Comparison of ENCODE assay signal across 1 cellular context in the genomic region with DNA sequence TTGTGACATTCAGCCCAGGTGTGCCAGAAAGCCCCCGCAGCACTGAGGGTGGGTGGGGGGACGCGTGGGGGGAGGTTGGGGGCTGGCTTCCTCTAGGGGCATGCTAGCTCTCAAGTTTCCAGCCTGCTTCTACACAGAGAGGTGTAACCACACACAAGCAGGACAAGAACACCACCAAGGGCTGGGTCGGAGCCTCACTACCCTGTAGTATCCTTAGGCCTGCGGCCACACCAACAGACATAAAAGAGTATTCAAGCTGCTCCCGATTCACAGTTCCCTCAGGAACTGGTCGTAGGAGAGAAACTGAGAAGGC.
TF ChIP-seq lines count a peak whose summit lies in the region.

No MANE protein-coding gene starts in this region.

TF ChIP-seq in SK-N-SH treated with all-trans-retinoic acid at 6 μM for 48 hours, 23 proteins besides CTCF, POLR2A, EP300 and RAD21 (continued from another document):
- TF ChIP-seq, protein P1, sequence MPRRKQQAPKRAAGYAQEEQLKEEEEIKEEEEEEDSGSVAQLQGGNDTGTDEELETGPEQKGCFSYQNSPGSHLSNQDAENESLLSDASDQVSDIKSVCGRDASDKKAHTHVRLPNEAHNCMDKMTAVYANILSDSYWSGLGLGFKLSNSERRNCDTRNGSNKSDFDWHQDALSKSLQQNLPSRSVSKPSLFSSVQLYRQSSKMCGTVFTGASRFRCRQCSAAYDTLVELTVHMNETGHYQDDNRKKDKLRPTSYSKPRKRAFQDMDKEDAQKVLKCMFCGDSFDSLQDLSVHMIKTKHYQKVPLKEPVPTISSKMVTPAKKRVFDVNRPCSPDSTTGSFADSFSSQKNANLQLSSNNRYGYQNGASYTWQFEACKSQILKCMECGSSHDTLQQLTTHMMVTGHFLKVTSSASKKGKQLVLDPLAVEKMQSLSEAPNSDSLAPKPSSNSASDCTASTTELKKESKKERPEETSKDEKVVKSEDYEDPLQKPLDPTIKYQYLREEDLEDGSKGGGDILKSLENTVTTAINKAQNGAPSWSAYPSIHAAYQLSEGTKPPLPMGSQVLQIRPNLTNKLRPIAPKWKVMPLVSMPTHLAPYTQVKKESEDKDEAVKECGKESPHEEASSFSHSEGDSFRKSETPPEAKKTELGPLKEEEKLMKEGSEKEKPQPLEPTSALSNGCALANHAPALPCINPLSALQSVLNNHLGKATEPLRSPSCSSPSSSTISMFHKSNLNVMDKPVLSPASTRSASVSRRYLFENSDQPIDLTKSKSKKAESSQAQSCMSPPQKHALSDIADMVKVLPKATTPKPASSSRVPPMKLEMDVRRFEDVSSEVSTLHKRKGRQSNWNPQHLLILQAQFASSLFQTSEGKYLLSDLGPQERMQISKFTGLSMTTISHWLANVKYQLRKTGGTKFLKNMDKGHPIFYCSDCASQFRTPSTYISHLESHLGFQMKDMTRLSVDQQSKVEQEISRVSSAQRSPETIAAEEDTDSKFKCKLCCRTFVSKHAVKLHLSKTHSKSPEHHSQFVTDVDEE (CRISPR knock-in tag; IDR thresholded peaks at IDR 0.05) = no peak
- TF ChIP-seq ZNF70 (CRISPR knock-in tag; IDR thresholded peaks at IDR 0.05) = no peak
- no peak for TF ChIP-seq ESRRG (CRISPR knock-in tag; IDR thresholded peaks at IDR 0.05)
- TF ChIP-seq, protein P2, sequence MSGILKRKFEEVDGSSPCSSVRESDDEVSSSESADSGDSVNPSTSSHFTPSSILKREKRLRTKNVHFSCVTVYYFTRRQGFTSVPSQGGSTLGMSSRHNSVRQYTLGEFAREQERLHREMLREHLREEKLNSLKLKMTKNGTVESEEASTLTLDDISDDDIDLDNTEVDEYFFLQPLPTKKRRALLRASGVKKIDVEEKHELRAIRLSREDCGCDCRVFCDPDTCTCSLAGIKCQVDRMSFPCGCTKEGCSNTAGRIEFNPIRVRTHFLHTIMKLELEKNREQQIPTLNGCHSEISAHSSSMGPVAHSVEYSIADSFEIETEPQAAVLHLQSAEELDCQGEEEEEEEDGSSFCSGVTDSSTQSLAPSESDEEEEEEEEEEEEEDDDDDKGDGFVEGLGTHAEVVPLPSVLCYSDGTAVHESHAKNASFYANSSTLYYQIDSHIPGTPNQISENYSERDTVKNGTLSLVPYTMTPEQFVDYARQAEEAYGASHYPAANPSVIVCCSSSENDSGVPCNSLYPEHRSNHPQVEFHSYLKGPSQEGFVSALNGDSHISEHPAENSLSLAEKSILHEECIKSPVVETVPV (CRISPR knock-in tag; IDR thresholded peaks at IDR 0.05) = no peak
- no peak for TF ChIP-seq TOX (CRISPR knock-in tag; IDR thresholded peaks at IDR 0.05; ENCODE audit: borderline replicate concordance)
- no peak for TF ChIP-seq ZFP3 (CRISPR knock-in tag; IDR thresholded peaks at IDR 0.05)
- no peak for TF ChIP-seq ZNF565 (CRISPR knock-in tag; conservative IDR thresholded peaks at IDR 0.05; ENCODE audit: low read depth)
- TF ChIP-seq OSR1 (CRISPR knock-in tag; IDR thresholded peaks at IDR 0.05) = no peak
- TF ChIP-seq PPARA (CRISPR knock-in tag; IDR thresholded peaks at IDR 0.05; ENCODE audit: borderline replicate concordance) = no peak
- TF ChIP-seq, protein P3, sequence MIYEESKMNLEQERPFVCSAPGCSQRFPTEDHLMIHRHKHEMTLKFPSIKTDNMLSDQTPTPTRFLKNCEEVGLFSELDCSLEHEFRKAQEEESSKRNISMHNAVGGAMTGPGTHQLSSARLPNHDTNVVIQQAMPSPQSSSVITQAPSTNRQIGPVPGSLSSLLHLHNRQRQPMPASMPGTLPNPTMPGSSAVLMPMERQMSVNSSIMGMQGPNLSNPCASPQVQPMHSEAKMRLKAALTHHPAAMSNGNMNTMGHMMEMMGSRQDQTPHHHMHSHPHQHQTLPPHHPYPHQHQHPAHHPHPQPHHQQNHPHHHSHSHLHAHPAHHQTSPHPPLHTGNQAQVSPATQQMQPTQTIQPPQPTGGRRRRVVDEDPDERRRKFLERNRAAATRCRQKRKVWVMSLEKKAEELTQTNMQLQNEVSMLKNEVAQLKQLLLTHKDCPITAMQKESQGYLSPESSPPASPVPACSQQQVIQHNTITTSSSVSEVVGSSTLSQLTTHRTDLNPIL (CRISPR knock-in tag; IDR thresholded peaks at IDR 0.05; ENCODE audit: low read depth) = no peak
- no peak for TF ChIP-seq GLIS3 (CRISPR knock-in tag; IDR thresholded peaks at IDR 0.05)
- TF ChIP-seq, protein P4, sequence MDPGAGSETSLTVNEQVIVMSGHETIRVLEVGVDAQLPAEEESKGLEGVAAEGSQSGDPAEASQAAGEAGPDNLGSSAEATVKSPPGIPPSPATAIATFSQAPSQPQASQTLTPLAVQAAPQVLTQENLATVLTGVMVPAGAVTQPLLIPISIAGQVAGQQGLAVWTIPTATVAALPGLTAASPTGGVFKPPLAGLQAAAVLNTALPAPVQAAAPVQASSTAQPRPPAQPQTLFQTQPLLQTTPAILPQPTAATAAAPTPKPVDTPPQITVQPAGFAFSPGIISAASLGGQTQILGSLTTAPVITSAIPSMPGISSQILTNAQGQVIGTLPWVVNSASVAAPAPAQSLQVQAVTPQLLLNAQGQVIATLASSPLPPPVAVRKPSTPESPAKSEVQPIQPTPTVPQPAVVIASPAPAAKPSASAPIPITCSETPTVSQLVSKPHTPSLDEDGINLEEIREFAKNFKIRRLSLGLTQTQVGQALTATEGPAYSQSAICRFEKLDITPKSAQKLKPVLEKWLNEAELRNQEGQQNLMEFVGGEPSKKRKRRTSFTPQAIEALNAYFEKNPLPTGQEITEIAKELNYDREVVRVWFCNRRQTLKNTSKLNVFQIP (CRISPR knock-in tag; IDR thresholded peaks at IDR 0.05; ENCODE audit: borderline replicate concordance, low read depth) = no peak
- TF ChIP-seq RARB (CRISPR knock-in tag; IDR thresholded peaks at IDR 0.05) = no peak
